35 cellular contexts compared by ENCODE assay signal in the genomic region with DNA sequence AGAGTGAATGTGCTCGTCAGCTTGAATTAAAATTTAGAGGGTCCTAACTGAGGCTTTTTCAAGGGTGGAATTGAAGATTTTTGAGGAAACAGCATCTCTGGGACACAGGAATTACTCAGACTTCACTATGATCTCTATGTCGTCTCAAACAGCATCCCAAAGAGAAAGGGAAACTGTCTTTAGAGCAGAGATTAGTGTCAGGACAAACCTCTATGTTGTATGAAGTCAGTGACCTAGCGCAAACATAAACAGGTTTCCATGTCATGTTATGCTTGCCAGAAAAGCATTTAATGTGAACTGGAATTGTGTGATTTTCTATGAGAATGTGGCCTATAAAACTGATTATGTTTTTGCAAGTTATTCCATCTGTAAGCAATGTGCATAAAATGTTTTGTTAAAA.
"Had no signal": no experiment of that assay in that cellular context is flagged by ENCODE, and none has a peak within 500 bp of the region (broad histone marks: within the 10 kb centered on the region; RNA-seq: fewer than 3 reads in every experiment).

No MANE protein-coding gene starts in this region.

- H3K27me3 ChIP-seq: adrenal gland, breast epithelium, cardiac muscle cell, colonic mucosa, foreskin keratinocyte, gastrocnemius medialis, heart left ventricle had no signal

- H3K4me1 Mint-ChIP-seq: activated CD4-positive, alpha-beta T cell treated with anti-CD3 and anti-CD28 coated beads for 36 hours; activated CD4-positive, alpha-beta T cell treated with anti-CD3 and anti-CD28 coated beads, Interleukin-2, amount 10 ng/mL, durations not matched to agents 24 days and 14 days; activated naive CD4-positive, alpha-beta T cell treated with anti-CD3 and anti-CD28 coated beads, Interleukin-2, amount 50 U/mL, for 24 hours; brain; T-helper 17 cell had no signal

- H3K27me3 Mint-ChIP-seq: activated naive CD4-positive, alpha-beta T cell treated with anti-CD3 and anti-CD28 coated beads, Interleukin-2, amount 50 U/mL, for 24 hours; brain had no signal

- H3K9me3 ChIP-seq: adrenal gland, breast epithelium, colonic mucosa, gastrocnemius medialis, heart left ventricle had no signal

- H3K27ac ChIP-seq: adrenal gland, breast epithelium, cardiac muscle cell, colonic mucosa, foreskin keratinocyte, gastrocnemius medialis, heart left ventricle had no signal

- H3K36me3 ChIP-seq: adrenal gland, breast epithelium, cardiac muscle cell, colonic mucosa, gastrocnemius medialis, heart left ventricle had no signal

- H3K4me3 Mint-ChIP-seq: activated CD4-positive, alpha-beta memory T cell treated with anti-CD3 and anti-CD28 coated beads for 36 hours; activated CD4-positive, alpha-beta T cell treated with anti-CD3 and anti-CD28 coated beads for 36 hours; activated CD4-positive, alpha-beta T cell treated with anti-CD3 and anti-CD28 coated beads, Interleukin-2, amount 10 ng/mL, durations not matched to agents 24 days and 14 days; activated CD8-positive, alpha-beta memory T cell treated with anti-CD3 and anti-CD28 coated beads, Interleukin-2, amount 10 ng/mL, durations not matched to agents 7 days and 5 days; activated CD8-positive, alpha-beta T cell treated with anti-CD3 and anti-CD28 coated beads, Interleukin-2, amount 10 ng/mL, durations not matched to agents 7 days and 5 days; activated naive CD4-positive, alpha-beta T cell treated with anti-CD3 and anti-CD28 coated beads for 36 hours; activated naive CD4-positive, alpha-beta T cell treated with anti-CD3 and anti-CD28 coated beads, Interleukin-2, amount 50 U/mL, for 24 hours; activated naive CD8-positive, alpha-beta T cell treated with anti-CD3 and anti-CD28 coated beads for 36 hours; activated naive CD8-positive, alpha-beta T cell treated with anti-CD3 and anti-CD28 coated beads, Interleukin-2, amount 50 U/mL, for 24 hours; activated T-helper 1 cell treated with anti-CD3 and anti-CD28 coated beads, Interleukin-12 subunit alpha, Interleukin-12 subunit beta, Interleukin-2, Interleukin-4 antibody, amounts not matched to agents 30 ng/mL and 10 ng/mL and 1 ng/mL, durations not matched to agents 14 hours and 24 hours and 36 hours; brain; endodermal cell; T-helper 17 cell had no signal

- H3K4me3 ChIP-seq: adrenal gland, breast epithelium, cardiac muscle cell, colonic mucosa, gastrocnemius medialis, heart left ventricle had no signal

- H3K4me1 ChIP-seq: adrenal gland, breast epithelium, colonic mucosa, foreskin keratinocyte, gastrocnemius medialis, heart left ventricle had no signal

- DNase-seq: activated CD4-positive, alpha-beta memory T cell treated with anti-CD3 and anti-CD28 coated beads for 36 hours; activated CD4-positive, alpha-beta T cell treated with anti-CD3 and anti-CD28 coated beads for 36 hours; activated CD4-positive, alpha-beta T cell treated with anti-CD3 and anti-CD28 coated beads, Interleukin-2, amount 10 ng/mL, durations not matched to agents 24 days and 14 days; activated CD4-positive, CD25-positive, alpha-beta regulatory T cell; activated CD4-positive, CD25-positive, alpha-beta regulatory T cell treated with anti-CD3 and anti-CD28 coated beads, Interleukin-2, amount 50 U/mL, for 72 hours; activated CD8-positive, alpha-beta memory T cell treated with anti-CD3 and anti-CD28 coated beads, Interleukin-2, amount 10 ng/mL, durations not matched to agents 7 days and 5 days; activated CD8-positive, alpha-beta memory T cell treated with anti-CD3 and anti-CD28 coated beads, Interleukin-2, amount 50 U/mL, for 4 hours; activated CD8-positive, alpha-beta T cell treated with anti-CD3 and anti-CD28 coated beads, Interleukin-2, amount 10 ng/mL, durations not matched to agents 7 days and 5 days; activated effector memory CD4-positive, alpha-beta T cell treated with anti-CD3 and anti-CD28 coated beads, Interleukin-2, amount 50 U/mL, for 16 hours; activated naive CD4-positive, alpha-beta T cell treated with anti-CD3 and anti-CD28 coated beads for 36 hours; activated naive CD8-positive, alpha-beta T cell treated with anti-CD3 and anti-CD28 coated beads for 36 hours; activated naive CD8-positive, alpha-beta T cell treated with anti-CD3 and anti-CD28 coated beads, Interleukin-2, amount 50 U/mL, for 24 hours; activated T-cell treated with anti-CD3 and anti-CD28 coated beads, Interleukin-2, amount 50 U/mL, for 1 hour; activated T-cell treated with anti-CD3 and anti-CD28 coated beads, Interleukin-2, amount 50 U/mL, for 48 hours; adrenal gland; amygdala; aorta; central memory CD4-positive, alpha-beta T cell; cerebellar nuclear complex; colonic mucosa; effector CD8-positive, alpha-beta T cell; endodermal cell; foreskin keratinocyte; gastrocnemius medialis; glutamatergic neuron; heart left ventricle; T-helper 1 cell; T-helper 17 cell had no signal

- H3K36me3 Mint-ChIP-seq: activated CD4-positive, alpha-beta memory T cell treated with anti-CD3 and anti-CD28 coated beads for 36 hours; activated naive CD4-positive, alpha-beta T cell treated with anti-CD3 and anti-CD28 coated beads, Interleukin-2, amount 50 U/mL, for 24 hours; activated naive CD8-positive, alpha-beta T cell treated with anti-CD3 and anti-CD28 coated beads for 36 hours; brain had no signal

- H3K27ac Mint-ChIP-seq: activated CD4-positive, alpha-beta memory T cell treated with anti-CD3 and anti-CD28 coated beads for 36 hours; activated CD4-positive, alpha-beta T cell treated with anti-CD3 and anti-CD28 coated beads for 36 hours; activated CD4-positive, alpha-beta T cell treated with anti-CD3 and anti-CD28 coated beads, Interleukin-2, amount 10 ng/mL, durations not matched to agents 24 days and 14 days; activated CD8-positive, alpha-beta memory T cell treated with anti-CD3 and anti-CD28 coated beads, Interleukin-2, amount 10 ng/mL, durations not matched to agents 7 days and 5 days; activated CD8-positive, alpha-beta T cell treated with anti-CD3 and anti-CD28 coated beads, Interleukin-2, amount 10 ng/mL, durations not matched to agents 7 days and 5 days; activated naive CD4-positive, alpha-beta T cell treated with anti-CD3 and anti-CD28 coated beads for 36 hours; activated naive CD4-positive, alpha-beta T cell treated with anti-CD3 and anti-CD28 coated beads, Interleukin-2, amount 50 U/mL, for 24 hours; activated naive CD8-positive, alpha-beta T cell treated with anti-CD3 and anti-CD28 coated beads for 36 hours; activated naive CD8-positive, alpha-beta T cell treated with anti-CD3 and anti-CD28 coated beads, Interleukin-2, amount 50 U/mL, for 24 hours; activated T-helper 1 cell treated with anti-CD3 and anti-CD28 coated beads, Interleukin-12 subunit alpha, Interleukin-12 subunit beta, Interleukin-2, Interleukin-4 antibody, amounts not matched to agents 30 ng/mL and 10 ng/mL and 1 ng/mL, durations not matched to agents 14 hours and 24 hours and 36 hours; activated T-helper 2 cell treated with anti-CD3 and anti-CD28 coated beads, Interferon-gamma antibody, Interleukin-2, Interleukin-4, amounts not matched to agents 10 μg/mL and 5 μg/mL and 100 μg/mL, durations not matched to agents 14 hours and 24 hours and 36 hours; brain; endodermal cell; T-helper 17 cell had no signal

- H3K9me3 Mint-ChIP-seq: activated CD4-positive, alpha-beta memory T cell treated with anti-CD3 and anti-CD28 coated beads for 36 hours; activated naive CD4-positive, alpha-beta T cell treated with anti-CD3 and anti-CD28 coated beads for 36 hours; activated naive CD4-positive, alpha-beta T cell treated with anti-CD3 and anti-CD28 coated beads, Interleukin-2, amount 50 U/mL, for 24 hours; activated naive CD8-positive, alpha-beta T cell treated with anti-CD3 and anti-CD28 coated beads for 36 hours; activated T-helper 2 cell treated with anti-CD3 and anti-CD28 coated beads, Interferon-gamma antibody, Interleukin-2, Interleukin-4, amounts not matched to agents 10 μg/mL and 5 μg/mL and 100 μg/mL, durations not matched to agents 14 hours and 24 hours and 36 hours; endodermal cell had no signal

- ATAC-seq: activated CD4-positive, alpha-beta T cell treated with anti-CD3 and anti-CD28 coated beads for 36 hours; activated CD8-positive, alpha-beta memory T cell treated with anti-CD3 and anti-CD28 coated beads, Interleukin-2, amount 10 ng/mL, durations not matched to agents 7 days and 5 days; activated CD8-positive, alpha-beta T cell treated with anti-CD3 and anti-CD28 coated beads, Interleukin-2, amount 10 ng/mL, durations not matched to agents 7 days and 5 days; activated naive CD8-positive, alpha-beta T cell treated with anti-CD3 and anti-CD28 coated beads, Interleukin-2, amount 50 U/mL, for 24 hours; esophagus mucosa; foreskin keratinocyte; gastrocnemius medialis; heart left ventricle; T-helper 17 cell had no signal
